Comparison of ENCODE assay signal across 11 cellular contexts in genomic region chr6:137872071-137872470, GRCh38. TPM values are rescaled to one million over a fixed set of nuclear protein-coding genes. Genes with fewer than 3 reads are reported as not detected.
DNase-seq lines count a peak whose midpoint lies in the region; ATAC-seq and TF ChIP-seq lines count a peak whose summit lies in the region.
"Had no signal": no experiment of that assay in that cellular context is flagged by ENCODE, and none has a peak within 500 bp of the region (broad histone marks: within the 10 kb centered on the region; RNA-seq: fewer than 3 reads in every experiment).

No MANE protein-coding gene starts in this region.

- H3K9me3 ChIP-seq in left lung (no peaks in the 10 kb centered on the region), heart left ventricle (no peaks in the 10 kb centered on the region)

- H3K36me3 ChIP-seq in left lung (peaks cover 5 to 43% of the 10 kb centered on the region in 2 donors), heart left ventricle (peaks cover 0 to 49% (median 31%) of the 10 kb centered on the region in 9 donors)

- H3K27me3 ChIP-seq in left lung (no peaks in the 10 kb centered on the region), heart left ventricle (no peaks in the 10 kb centered on the region)

- no peak for DNase-seq in activated T-cell treated with anti-CD3 and anti-CD28 coated beads, Interleukin-2, amount 50 U/mL, for 72 hours
- no peak for DNase-seq in activated T-cell treated with anti-CD3 and anti-CD28 coated beads, Interleukin-2, amount 50 U/mL, for 48 hours
- DNase-seq in activated naive CD4-positive, alpha-beta T cell treated with anti-CD3 and anti-CD28 coated beads, Interleukin-2, amount 50 U/mL, for 72 hours (ENCODE audit: low spot score in 2 of 2), result no peak
- DNase-seq in left lung (no peak), type B pancreatic cell (ENCODE audit: extremely low spot score, unreplicated experiment) (no peak), DMS79 (lab: John Stamatoyannopoulos, UW) (no peak), DMS153 treated with DMSO at 0.1 percent for 48 hours (lab: John Stamatoyannopoulos, UW; ENCODE audit: unreplicated experiment) (no peak), heart left ventricle (no peak)
- DNase-seq: cerebellar nuclear complex, left ventricle myocardium superior, NCI-H2107 had no signal

- no peak for TF ChIP-seq POLR2A in heart left ventricle (IDR thresholded peaks at IDR 0.05)

- H3K4me1 ChIP-seq in left lung (peaks cover 15 to 86% of the 10 kb centered on the region in 2 donors), heart left ventricle (peaks cover 0 to 77% (median 31%) of the 10 kb centered on the region in 12 donors)

- H3K27me3 Mint-ChIP-seq in activated T-cell treated with anti-CD3 and anti-CD28 coated beads, Interleukin-2, amount 50 U/mL, for 72 hours (ENCODE audit: low read depth), result no peaks in the 10 kb centered on the region
- peaks cover 9% of the 10 kb centered on the region for H3K27me3 Mint-ChIP-seq in type B pancreatic cell

- TF ChIP-seq CTCF in left lung (IDR thresholded peaks at IDR 0.05), result peak in 1 of 2 donors; percentile 3
- no peak for TF ChIP-seq CTCF in type B pancreatic cell (conservative IDR thresholded peaks at IDR 0.05)
- TF ChIP-seq CTCF in heart left ventricle (IDR thresholded peaks at IDR 0.05), result no peak

- H3K27ac ChIP-seq in left lung (peak overlapping the region; percentile 9 to 72), heart left ventricle (peak overlapping the region in 4 of 12 donors; percentile 3 to 82 (median 58))

- peaks cover 36% of the 10 kb centered on the region for H3K4me1 Mint-ChIP-seq in activated T-cell treated with anti-CD3 and anti-CD28 coated beads, Interleukin-2, amount 50 U/mL, for 72 hours (ENCODE audit: low read depth)
- H3K4me1 Mint-ChIP-seq in type B pancreatic cell (ENCODE audit: unreplicated experiment), result peaks cover 12% of the 10 kb centered on the region

- intact Hi-C loops in left lung (cut with DNase I), result no loop called here
- intact Hi-C loops in heart left ventricle (cut with DNase I), result loop anchor here in 1 of 10 donors (10.0 kb wide), 1 partner anchor 63 kb away; no protein-coding TSS in a partner anchor

- peak overlapping the region; percentile 93 to 99 for H3K4me3 Mint-ChIP-seq in activated T-cell treated with anti-CD3 and anti-CD28 coated beads, Interleukin-2, amount 50 U/mL, for 72 hours
- peak overlapping the region; percentile 64 for H3K4me3 Mint-ChIP-seq in type B pancreatic cell

- no peaks in the 10 kb centered on the region for H3K9me3 Mint-ChIP-seq in activated T-cell treated with anti-CD3 and anti-CD28 coated beads, Interleukin-2, amount 50 U/mL, for 72 hours
- no peaks in the 10 kb centered on the region for H3K9me3 Mint-ChIP-seq in activated naive CD4-positive, alpha-beta T cell treated with anti-CD3 and anti-CD28 coated beads, Interleukin-2, amount 50 U/mL, for 72 hours
- no peaks in the 10 kb centered on the region for H3K9me3 Mint-ChIP-seq in type B pancreatic cell

- peak overlapping the region; percentile 98 for H3K27ac Mint-ChIP-seq in activated T-cell treated with anti-CD3 and anti-CD28 coated beads, Interleukin-2, amount 50 U/mL, for 72 hours
- peak overlapping the region; percentile 90 to 98 for H3K27ac Mint-ChIP-seq in activated naive CD4-positive, alpha-beta T cell treated with anti-CD3 and anti-CD28 coated beads, Interleukin-2, amount 50 U/mL, for 72 hours
- no peak overlapping the region for H3K27ac Mint-ChIP-seq in type B pancreatic cell

- ATAC-seq in activated T-cell treated with anti-CD3 and anti-CD28 coated beads, Interleukin-2, amount 50 U/mL, for 72 hours (replicated peaks in 1 of 2), result no peak
- ATAC-seq in activated naive CD4-positive, alpha-beta T cell treated with anti-CD3 and anti-CD28 coated beads, Interleukin-2, amount 50 U/mL, for 72 hours, result no peak
- ATAC-seq in left lung, result no peak
- ATAC-seq in heart left ventricle, result no peak
- ATAC-seq: left ventricle myocardium superior had no signal

- peaks cover 66 to 84% of the 10 kb centered on the region in 2 donors for H3K36me3 Mint-ChIP-seq in activated T-cell treated with anti-CD3 and anti-CD28 coated beads, Interleukin-2, amount 50 U/mL, for 72 hours (ENCODE audit: insufficient read depth in 2 of 2)
- peaks cover 89 to 92% of the 10 kb centered on the region in 2 donors for H3K36me3 Mint-ChIP-seq in activated naive CD4-positive, alpha-beta T cell treated with anti-CD3 and anti-CD28 coated beads, Interleukin-2, amount 50 U/mL, for 72 hours
- peaks cover 37% of the 10 kb centered on the region for H3K36me3 Mint-ChIP-seq in type B pancreatic cell

- H3K4me3 ChIP-seq in left lung (peak overlapping the region in 1 of 2 donors; percentile 79), heart left ventricle (peak overlapping the region in 2 of 12 donors; percentile 3 to 98)

RNA-seq across cellular contexts. Expression of gene TNFAIP3, which starts 5.0 kb away (rescaled TPM):
- 100 to 1,000 TPM; 350 to 510 TPM for total RNA-seq in activated T-cell treated with anti-CD3 and anti-CD28 coated beads, Interleukin-2, amount 50 U/mL, for 72 hours
- total RNA-seq in activated naive CD4-positive, alpha-beta T cell treated with anti-CD3 and anti-CD28 coated beads, Interleukin-2, amount 50 U/mL, for 72 hours, result 100 to 1,000 TPM; 217 to 268 TPM
- 100 to 1,000 TPM in 1 of 2 donors, 10 to 100 TPM in 1; 22.6 to 102 TPM for total RNA-seq in left lung
- 15.2 and 54.4 TPM in 2 replicates for total RNA-seq in type B pancreatic cell (ENCODE audit: low replicate concordance)
- 10 to 100 TPM in 2 of 9 donors, 1 to 10 TPM in 7; 3.2 to 33.7 (median 6.0) TPM for total RNA-seq in heart left ventricle
- 1 to 10 TPM; 3.0 to 3.3 TPM for polyA plus RNA-seq in heart left ventricle
